In the genomic region with DNA sequence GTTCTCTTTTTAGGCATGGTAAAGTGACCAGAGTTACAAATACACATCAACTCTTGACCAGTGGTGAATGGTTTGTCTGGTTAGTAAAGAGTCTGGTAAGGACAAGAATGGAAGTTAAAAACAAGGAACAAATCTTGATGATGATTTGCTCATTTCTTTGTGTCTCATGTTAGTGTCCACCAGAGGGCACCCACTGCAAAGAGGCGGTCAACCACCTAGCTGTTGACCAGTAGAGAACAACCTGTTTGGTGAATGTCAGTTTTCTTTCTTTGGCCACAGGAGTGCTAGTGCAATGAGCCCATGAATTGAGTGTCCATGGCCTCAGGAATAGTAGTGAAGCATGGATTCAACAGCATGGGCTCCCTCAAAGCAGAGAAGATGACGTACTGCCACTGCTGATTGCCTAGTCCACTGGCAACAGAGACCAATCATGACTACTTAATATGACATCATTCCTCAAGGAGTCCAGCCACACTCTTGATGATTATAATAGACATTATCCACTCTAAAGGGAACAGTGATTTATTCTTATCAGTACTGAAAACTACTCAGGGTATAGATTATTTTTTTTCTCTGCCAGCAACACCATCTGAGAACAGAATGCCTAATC, we compare ENCODE assay signal across 8 cellular contexts. TPM values are rescaled to one million over a fixed set of nuclear protein-coding genes. Genes with fewer than 3 reads are reported as not detected.
DNase-seq lines count a peak whose midpoint lies in the region; ATAC-seq, FAIRE-seq and TF ChIP-seq lines count a peak whose summit lies in the region.

No MANE protein-coding gene starts in this region.

- TF ChIP-seq POLR2A in endothelial cell of umbilical vein (IDR thresholded peaks at IDR 0.05; ENCODE audit: low read depth, low read length) (no peak), GM18505 (IDR thresholded peaks at IDR 0.05; ENCODE audit: borderline replicate concordance, extremely low read depth, insufficient read depth, insufficient read length) (no peak)

- H3K27me3 ChIP-seq in endothelial cell of umbilical vein (ENCODE audit: control insufficient read depth in 2 of 2, insufficient read depth in 2 of 2, low read length in 2 of 2): no peaks in the 10 kb centered on the region
- H3K27me3 ChIP-seq in pancreas: no peaks in the 10 kb centered on the region

- ATAC-seq in GM21786 (IDR thresholded peaks at IDR 0.05; ENCODE audit: unreplicated experiment): peak; percentile 42
- ATAC-seq in pancreas: peak; percentile 55 to 88 (median 83)
- ATAC-seq in GM18505 (IDR thresholded peaks at IDR 0.05; ENCODE audit: unreplicated experiment): no peak
- ATAC-seq in HG02588 (IDR thresholded peaks at IDR 0.05; ENCODE audit: unreplicated experiment): no peak

- no peak overlapping the region for H2AFZ ChIP-seq in endothelial cell of umbilical vein (ENCODE audit: low read depth, low read length)

- H3K27ac ChIP-seq in endothelial cell of umbilical vein (ENCODE audit: insufficient read depth, low read depth, low read length): no peak overlapping the region
- no peak overlapping the region for H3K27ac ChIP-seq in pancreas

- CTCF ChIA-PET in endothelial cell of umbilical vein (lab: Charles Lee): no interaction called here

- no peaks in the 10 kb centered on the region for H3K9me1 ChIP-seq in endothelial cell of umbilical vein (replicated peaks; ENCODE audit: control insufficient read depth, extremely low read depth, insufficient read depth, low read length)

- POLR2A ChIA-PET in endothelial cell of umbilical vein (lab: Charles Lee): no interaction called here

- H3K36me3 ChIP-seq in endothelial cell of umbilical vein (ENCODE audit: control insufficient read depth in 2 of 2, extremely low read depth in 1 of 2, insufficient read depth in 2 of 2, low read length in 2 of 2): no peaks in the 10 kb centered on the region
- no peaks in the 10 kb centered on the region for H3K36me3 ChIP-seq in pancreas

- BruUV-seq in endothelial cell of umbilical vein (replicated peaks; lab: Mats Ljungman, UMichigan): no TSS peak

- H3K4me3 ChIP-seq in endothelial cell of umbilical vein (replicated peaks in 1 of 3; ENCODE audit: insufficient read depth in 1 of 3, low read depth in 1 of 3, low read length in 3 of 3) (no peak overlapping the region), pancreas (no peak overlapping the region)

- intact Hi-C loops in endothelial cell of umbilical vein (cut with micrococcal nuclease): no loop called here
- intact Hi-C loops in pancreas (cut with DNase I): loop anchor here in 1 of 3 donors (10.0 kb wide), 1 partner anchor 903 kb away; no protein-coding TSS in a partner anchor

- H3K4me1 ChIP-seq in endothelial cell of umbilical vein (ENCODE audit: control insufficient read depth, extremely low read depth, insufficient read depth, low read length): no peaks in the 10 kb centered on the region
- H3K4me1 ChIP-seq in pancreas: no peaks in the 10 kb centered on the region

- H3K4me2 ChIP-seq in endothelial cell of umbilical vein (ENCODE audit: insufficient read depth, low read length): no peak overlapping the region

- H4K20me1 ChIP-seq in endothelial cell of umbilical vein (replicated peaks; ENCODE audit: control insufficient read depth, extremely low read depth, insufficient read depth, low read length): no peaks in the 10 kb centered on the region

- 34 to 40% methylated on average over 2 of the region's 2 CpGs for WGBS in pancreas, 2 donors

- no peaks in the 10 kb centered on the region for H3K79me2 ChIP-seq in endothelial cell of umbilical vein (ENCODE audit: control insufficient read depth, insufficient read depth, low read length)

- no peak overlapping the region for H3K9ac ChIP-seq in endothelial cell of umbilical vein (replicated peaks; ENCODE audit: extremely low read depth, insufficient read depth, low read length)

- FAIRE-seq in endothelial cell of umbilical vein (lab: Jason Lieb, UNC) (no peak), pancreas (lab: Jason Lieb, UNC) (no peak)

- H3K9me3 ChIP-seq in endothelial cell of umbilical vein (replicated peaks; ENCODE audit: control insufficient read depth, insufficient read depth, low read length) (peaks cover 2% of the 10 kb centered on the region), pancreas (no peaks in the 10 kb centered on the region)

- TF ChIP-seq CTCF in endothelial cell of umbilical vein (IDR thresholded peaks at IDR 0.05; ENCODE audit: extremely low read depth in 1 of 2, insufficient read depth in 1 of 2, low read depth in 1 of 2, low read length in 2 of 2) (peak; percentile 26 to 31), pancreas (IDR thresholded peaks at IDR 0.05) (peak; percentile 35 to 63 (median 60))

- DNase-seq in GM03348 (ENCODE audit: low spot score) (peak; percentile 15), NCI-H69 (lab: John Stamatoyannopoulos, UW) (peak; percentile 71), endothelial cell of umbilical vein (ENCODE audit: low read depth, low spot score) (peak; percentile 1), pancreas (peak in 5 of 6 donors; percentile 20 to 49 (median 41))
- DNase-seq in NK-92 treated with Interleukin-12 subunit alpha and Interleukin-12 subunit beta, amount 100 ng/mL, for 24 hours (lab: John Stamatoyannopoulos, UW): no peak

- dilution Hi-C loops in endothelial cell of umbilical vein (cut with MboI; ENCODE audit: extremely low pct_ligation_motif_present, low sequenced_read_pairs): no loop called here

TF ChIP-seq in endothelial cell of umbilical vein, 7 proteins besides CTCF, POLR2A, EP300 and RAD21:
- TF ChIP-seq JUN (IDR thresholded peaks at IDR 0.05; ENCODE audit: borderline replicate concordance, insufficient read depth, insufficient read length, low read depth) (no peak), FOS (IDR thresholded peaks at IDR 0.05; ENCODE audit: borderline replicate concordance, insufficient read depth, low read length) (no peak), GATA2 (IDR thresholded peaks at IDR 0.05; ENCODE audit: insufficient read depth, insufficient read length, low read depth, low read length) (no peak), MYC (IDR thresholded peaks at IDR 0.05; ENCODE audit: low read depth, low read length) (no peak), POLR2AphosphoS5 (IDR thresholded peaks at IDR 0.05; ENCODE audit: insufficient read depth, low read depth, low read length) (no peak), EZH2 (IDR thresholded peaks at IDR 0.05; ENCODE audit: borderline replicate concordance, low read depth, low read length, severe bottlenecking) (no peak)
- TF ChIP-seq, protein P1, sequence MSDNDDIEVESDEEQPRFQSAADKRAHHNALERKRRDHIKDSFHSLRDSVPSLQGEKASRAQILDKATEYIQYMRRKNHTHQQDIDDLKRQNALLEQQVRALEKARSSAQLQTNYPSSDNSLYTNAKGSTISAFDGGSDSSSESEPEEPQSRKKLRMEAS (IDR thresholded peaks at IDR 0.05; ENCODE audit: insufficient read depth, insufficient read length): no peak

RNA-seq across cellular contexts. Expression of a gene that starts 10.7 kb away (rescaled TPM):
- not detected in 2 replicates for total RNA-seq in endothelial cell of umbilical vein
- polyA plus RNA-seq in endothelial cell of umbilical vein: not detected in 2 replicates
- polyA plus RNA-seq in endothelial cell of umbilical vein (2011; cell fraction: cytosol; rRNA removed): not detected in 2 replicates
- polyA plus RNA-seq in endothelial cell of umbilical vein (2011; cell fraction: nucleus; rRNA removed): not detected in 2 replicates
- polyA plus RNA-seq in endothelial cell of umbilical vein (2012): not detected in 2 replicates
- not detected in 2 replicates for polyA minus RNA-seq in endothelial cell of umbilical vein
- polyA minus RNA-seq in endothelial cell of umbilical vein (2011; cell fraction: cytosol; rRNA and poly(A)+ RNA removed): not detected
- polyA minus RNA-seq in endothelial cell of umbilical vein (2011; cell fraction: nucleus; rRNA and poly(A)+ RNA removed): not detected in 2 replicates
- total RNA-seq in pancreas: under 1 TPM in 1 of 6 donors, not detected in 5; 0.05 TPM
- polyA plus RNA-seq in pancreas: under 1 TPM in 1 of 2 donors, not detected in 1; 0.05 TPM

Comparison
In these comparisons a context has a peak if more than half of its experiments do, and no peak if none do; other contexts are left out.
1. ATAC-seq: peak in GM21786 (single experiment) and pancreas (4 of 4); none in GM18505 (single experiment) and HG02588 (single experiment).